11 cellular contexts compared by ENCODE assay signal in the genomic region with DNA sequence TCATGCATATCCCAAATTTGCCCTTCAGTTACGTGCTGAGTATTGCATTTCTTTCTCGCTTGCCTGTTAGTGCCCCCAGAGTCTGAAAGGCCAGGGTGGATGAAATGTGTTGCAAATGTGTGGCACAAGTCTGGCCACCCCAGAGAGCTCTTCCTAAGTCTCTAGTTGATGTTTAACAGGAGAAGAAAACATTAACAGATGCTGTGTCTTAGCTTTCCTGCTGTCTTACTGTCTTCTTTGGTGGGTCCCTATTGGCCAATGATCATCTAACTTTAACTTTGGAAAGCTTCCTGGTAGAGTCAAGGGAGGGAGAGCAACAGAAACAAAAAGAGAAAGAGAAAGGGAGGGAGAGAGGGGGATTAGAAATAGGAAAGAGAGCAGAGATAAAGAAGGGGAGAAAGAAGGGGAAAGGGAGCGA.
A peak's percentile ranks its signal among the peaks of the same experiment; 100 is the strongest.
DNase-seq lines count a peak whose midpoint lies in the region; ATAC-seq and TF ChIP-seq lines count a peak whose summit lies in the region.
"Had no signal": no experiment of that assay in that cellular context is flagged by ENCODE, and none has a peak within 500 bp of the region (broad histone marks: within the 10 kb centered on the region; RNA-seq: fewer than 3 reads in every experiment).

No MANE protein-coding gene starts in this region.

- POLR2A ChIA-PET in A673 (lab: Charles Lee; ENCODE audit: low non-redundant PET) = interaction anchor here (0.6 to 0.9 kb wide), 2 partner anchors 29 to 155 kb away, joined by 3 to 6 read pairs; no protein-coding TSS in a partner anchor

- H3K4me3 ChIP-seq in A673 (ENCODE audit: low read depth, low read length, poor library complexity, severe bottlenecking) (peak overlapping the region; percentile 18), SJSA1 (no peak overlapping the region)

- H3K27ac ChIP-seq in A673 (ENCODE audit: low read depth, low read length, poor library complexity, severe bottlenecking) = no peak overlapping the region
- peak overlapping the region; percentile 26 for H3K27ac ChIP-seq in SJSA1

- CTCF ChIA-PET in A673 (lab: Charles Lee) = interaction anchor here (0.6 to 0.7 kb wide), 3 partner anchors 236 to 288 kb away, joined by 3 to 4 read pairs (median 3); no protein-coding TSS in a partner anchor

- no peaks in the 10 kb centered on the region for H3K36me3 ChIP-seq in A673 (ENCODE audit: insufficient read depth, low read length, poor library complexity, severe bottlenecking)
- no peaks in the 10 kb centered on the region for H3K36me3 ChIP-seq in SJSA1

- TF ChIP-seq CTCF in A673 (conservative IDR thresholded peaks at IDR 0.05; ENCODE audit: low read depth, low read length) = no peak

- intact Hi-C loops in A673 (cut with micrococcal nuclease; ENCODE audit: unreplicated experiment) = no loop called here
- intact Hi-C loops in left colon (cut with DNase I, micrococcal nuclease) = loop anchor here in 1 of 2 donors (10.0 kb wide), 1 partner anchor 233 kb away; no protein-coding TSS in a partner anchor

- peaks cover 7% of the 10 kb centered on the region for H3K4me1 ChIP-seq in A673 (ENCODE audit: insufficient read depth, low read length, poor library complexity, severe bottlenecking)
- H3K4me1 ChIP-seq in SJSA1 (replicated peaks) = peaks cover 43% of the 10 kb centered on the region

- H3K27me3 ChIP-seq in A673 (replicated peaks; ENCODE audit: insufficient read depth, low read depth, low read length, poor library complexity) (no peaks in the 10 kb centered on the region), SJSA1 (replicated peaks) (no peaks in the 10 kb centered on the region)

- no TSS peak for BruUV-seq in A673 (replicated peaks; lab: Mats Ljungman, UMichigan)

- TF ChIP-seq POLR2A in erythroblast (IDR thresholded peaks at IDR 0.05; ENCODE audit: low read length) = no peak

- DNase-seq in A673 (ENCODE audit: low spot score) (peak; percentile 48), SJSA1 (ENCODE audit: low read depth in 1 of 2, low spot score in 2 of 2) (peak in 1 of 2 experiments; percentile 60), left colon (no peak), HPDE6-E6E7 (ENCODE audit: extremely low spot score) (no peak), mucosa of gallbladder (ENCODE audit: low spot score) (no peak), erythroblast (lab: John Stamatoyannopoulos, UW) (no peak), retina (no peak)
- DNase-seq: CD4-positive, alpha-beta T cell; cerebellar nuclear complex; NCI-H1417 treated with DMSO at 0.1 percent for 48 hours had no signal

- ATAC-seq in HG03139 (IDR thresholded peaks at IDR 0.05; ENCODE audit: unreplicated experiment) (peak; percentile 67), left colon (peak; percentile 49)

- H3K9me3 ChIP-seq in A673 (ENCODE audit: low read depth, low read length, poor library complexity, severe bottlenecking) = no peaks in the 10 kb centered on the region
- no peaks in the 10 kb centered on the region for H3K9me3 ChIP-seq in SJSA1 (replicated peaks)
